25 cellular contexts compared by ENCODE assay signal in the genomic region with DNA sequence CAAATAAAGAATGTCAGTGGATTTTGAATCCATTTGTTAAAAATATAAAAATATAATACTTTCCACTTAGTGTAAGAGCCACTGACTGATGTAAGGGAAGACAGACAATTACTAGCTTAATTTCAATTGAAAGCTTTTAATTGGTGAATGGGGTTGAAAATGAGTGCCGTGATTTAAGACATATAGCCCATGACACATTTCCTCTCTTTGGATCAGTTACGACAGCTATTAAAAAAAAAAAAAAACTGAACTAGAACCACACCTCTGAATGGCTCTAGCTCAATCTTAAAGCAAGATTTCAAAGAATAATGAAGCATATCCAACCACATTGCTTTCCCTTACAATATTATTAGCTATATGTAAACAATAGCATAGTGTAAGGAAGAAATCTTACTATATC. TPM values are rescaled to one million over a fixed set of nuclear protein-coding genes. Genes with fewer than 3 reads are reported as not detected.
DNase-seq lines count a peak whose midpoint lies in the region; ATAC-seq and TF ChIP-seq lines count a peak whose summit lies in the region.
"Had no signal": no experiment of that assay in that cellular context is flagged by ENCODE, and none has a peak within 500 bp of the region (broad histone marks: within the 10 kb centered on the region; RNA-seq: fewer than 3 reads in every experiment).

No MANE protein-coding gene starts in this region.

- peaks cover 16% of the 10 kb centered on the region for H3K27me3 Mint-ChIP-seq in activated CD8-positive, alpha-beta T cell treated with anti-CD3 and anti-CD28 coated beads for 36 hours
- H3K27me3 Mint-ChIP-seq in activated CD8-positive, alpha-beta T cell treated with anti-CD3 and anti-CD28 coated beads, Interleukin-2, amount 10 ng/mL, durations not matched to agents 7 days and 5 days (ENCODE audit: low read depth): peaks cover 26% of the 10 kb centered on the region
- H3K27me3 Mint-ChIP-seq in activated naive CD4-positive, alpha-beta T cell treated with anti-CD3 and anti-CD28 coated beads, Interleukin-2, amount 10 ng/mL, durations not matched to agents 7 days and 5 days: peaks cover 31% of the 10 kb centered on the region
- peaks cover 60 to 87% of the 10 kb centered on the region in 2 donors for H3K27me3 Mint-ChIP-seq in effector memory CD8-positive, alpha-beta T cell

- POLR2A ChIA-PET in activated CD8-positive, alpha-beta T cell treated with anti-CD3 and anti-CD28 coated beads for 36 hours (lab: Charles Lee): no interaction called here
- POLR2A ChIA-PET in activated CD8-positive, alpha-beta T cell treated with anti-CD3 and anti-CD28 coated beads, Interleukin-2, amount 10 ng/mL, durations not matched to agents 7 days and 5 days (lab: Charles Lee): no interaction called here

- H3K27ac Mint-ChIP-seq in activated CD8-positive, alpha-beta T cell treated with anti-CD3 and anti-CD28 coated beads for 36 hours: no peak overlapping the region
- H3K27ac Mint-ChIP-seq in activated CD8-positive, alpha-beta T cell treated with anti-CD3 and anti-CD28 coated beads, Interleukin-2, amount 10 ng/mL, durations not matched to agents 7 days and 5 days: no peak overlapping the region
- H3K27ac Mint-ChIP-seq in activated naive CD4-positive, alpha-beta T cell treated with anti-CD3 and anti-CD28 coated beads, Interleukin-2, amount 10 ng/mL, durations not matched to agents 7 days and 5 days: no peak overlapping the region
- H3K27ac Mint-ChIP-seq in effector memory CD8-positive, alpha-beta T cell: no peak overlapping the region
- H3K27ac Mint-ChIP-seq: CD14-positive monocyte; CD8-positive, alpha-beta memory T cell; IgD-negative memory B cell had no signal

- no peak for DNase-seq in activated CD8-positive, alpha-beta T cell treated with anti-CD3 and anti-CD28 coated beads for 36 hours
- DNase-seq in activated CD8-positive, alpha-beta T cell treated with anti-CD3 and anti-CD28 coated beads, Interleukin-2, amount 10 ng/mL, durations not matched to agents 7 days and 5 days: no peak
- peak; percentile 14 for DNase-seq in RKO (ENCODE audit: low spot score)
- DNase-seq in dermis blood vessel endothelial cell: peak; percentile 46
- no peak for DNase-seq in activated naive CD4-positive, alpha-beta T cell treated with anti-CD3 and anti-CD28 coated beads, Interleukin-2, amount 10 ng/mL, durations not matched to agents 7 days and 5 days
- DNase-seq in effector memory CD8-positive, alpha-beta T cell: no peak
- DNase-seq: 8988T; ACHN; BE2C; CD8-positive, alpha-beta memory T cell; DMS 273 treated with DMSO at 0.1 percent for 48 hours; DMS79 treated with DMSO at 0.1 percent for 48 hours; NCI-H1048; NCI-H1417; NCI-H1694; NCI-H2081 treated with DMSO at 0.1 percent for 48 hours; NCI-H524; NCI-H774; SIG-M5 had no signal

- H3K9me3 Mint-ChIP-seq in activated CD8-positive, alpha-beta T cell treated with anti-CD3 and anti-CD28 coated beads for 36 hours: peaks cover 4% of the 10 kb centered on the region
- H3K9me3 Mint-ChIP-seq in activated CD8-positive, alpha-beta T cell treated with anti-CD3 and anti-CD28 coated beads, Interleukin-2, amount 10 ng/mL, durations not matched to agents 7 days and 5 days (ENCODE audit: insufficient read depth): no peaks in the 10 kb centered on the region
- H3K9me3 Mint-ChIP-seq in activated naive CD4-positive, alpha-beta T cell treated with anti-CD3 and anti-CD28 coated beads, Interleukin-2, amount 10 ng/mL, durations not matched to agents 7 days and 5 days: no peaks in the 10 kb centered on the region
- H3K9me3 Mint-ChIP-seq in effector memory CD8-positive, alpha-beta T cell: no peaks in the 10 kb centered on the region

- no peak for TF ChIP-seq CTCF in activated CD8-positive, alpha-beta T cell treated with anti-CD3 and anti-CD28 coated beads for 36 hours (IDR thresholded peaks at IDR 0.05)

- no peak overlapping the region for H3K4me3 Mint-ChIP-seq in activated CD8-positive, alpha-beta T cell treated with anti-CD3 and anti-CD28 coated beads for 36 hours
- no peak overlapping the region for H3K4me3 Mint-ChIP-seq in activated CD8-positive, alpha-beta T cell treated with anti-CD3 and anti-CD28 coated beads, Interleukin-2, amount 10 ng/mL, durations not matched to agents 7 days and 5 days
- no peak overlapping the region for H3K4me3 Mint-ChIP-seq in activated naive CD4-positive, alpha-beta T cell treated with anti-CD3 and anti-CD28 coated beads, Interleukin-2, amount 10 ng/mL, durations not matched to agents 7 days and 5 days
- no peak overlapping the region for H3K4me3 Mint-ChIP-seq in effector memory CD8-positive, alpha-beta T cell
- H3K4me3 Mint-ChIP-seq: CD14-positive monocyte; CD8-positive, alpha-beta memory T cell had no signal

- H3K36me3 Mint-ChIP-seq in activated CD8-positive, alpha-beta T cell treated with anti-CD3 and anti-CD28 coated beads for 36 hours (ENCODE audit: low read depth): no peaks in the 10 kb centered on the region
- H3K36me3 Mint-ChIP-seq in activated CD8-positive, alpha-beta T cell treated with anti-CD3 and anti-CD28 coated beads, Interleukin-2, amount 10 ng/mL, durations not matched to agents 7 days and 5 days (ENCODE audit: low read depth): no peaks in the 10 kb centered on the region
- H3K36me3 Mint-ChIP-seq in activated naive CD4-positive, alpha-beta T cell treated with anti-CD3 and anti-CD28 coated beads, Interleukin-2, amount 10 ng/mL, durations not matched to agents 7 days and 5 days: no peaks in the 10 kb centered on the region
- H3K36me3 Mint-ChIP-seq in effector memory CD8-positive, alpha-beta T cell (ENCODE audit: insufficient read depth): no peaks in the 10 kb centered on the region
- H3K36me3 Mint-ChIP-seq: CD14-positive monocyte; CD8-positive, alpha-beta memory T cell; IgD-negative memory B cell had no signal

- intact Hi-C loops in activated CD8-positive, alpha-beta T cell treated with anti-CD3 and anti-CD28 coated beads for 36 hours (cut with micrococcal nuclease): no loop called here

- CTCF ChIA-PET in activated CD8-positive, alpha-beta T cell treated with anti-CD3 and anti-CD28 coated beads for 36 hours (lab: Charles Lee): interaction anchor here (0.9 to 3.7 kb wide), 6 partner anchors 9 to 249 kb away, joined by 3 to 18 read pairs (median 4); no protein-coding TSS in a partner anchor
- CTCF ChIA-PET in activated CD8-positive, alpha-beta T cell treated with anti-CD3 and anti-CD28 coated beads, Interleukin-2, amount 10 ng/mL, durations not matched to agents 7 days and 5 days (lab: Charles Lee): interaction anchor here (1.1 to 3.5 kb wide), 5 partner anchors 9 to 149 kb away, joined by 3 to 34 read pairs (median 11); no protein-coding TSS in a partner anchor
- CTCF ChIA-PET in activated naive CD4-positive, alpha-beta T cell treated with anti-CD3 and anti-CD28 coated beads, Interleukin-2, amount 10 ng/mL, durations not matched to agents 7 days and 5 days (lab: Charles Lee): interaction anchor here (0.9 to 3.0 kb wide), 3 partner anchors 8 to 148 kb away, joined by 3 to 13 read pairs (median 10); no protein-coding TSS in a partner anchor

- ATAC-seq in activated CD8-positive, alpha-beta T cell treated with anti-CD3 and anti-CD28 coated beads for 36 hours: peak; percentile 42
- ATAC-seq in activated CD8-positive, alpha-beta T cell treated with anti-CD3 and anti-CD28 coated beads, Interleukin-2, amount 10 ng/mL, durations not matched to agents 7 days and 5 days: no peak
- ATAC-seq in HG02588 (IDR thresholded peaks at IDR 0.05; ENCODE audit: unreplicated experiment) (no peak), GM21576 (IDR thresholded peaks at IDR 0.05; ENCODE audit: unreplicated experiment) (no peak)
- ATAC-seq in effector memory CD8-positive, alpha-beta T cell (replicated peaks): no peak
- ATAC-seq: HCT116 had no signal

- peaks cover 13% of the 10 kb centered on the region for H3K4me1 Mint-ChIP-seq in activated CD8-positive, alpha-beta T cell treated with anti-CD3 and anti-CD28 coated beads for 36 hours (ENCODE audit: low read depth)
- H3K4me1 Mint-ChIP-seq in activated CD8-positive, alpha-beta T cell treated with anti-CD3 and anti-CD28 coated beads, Interleukin-2, amount 10 ng/mL, durations not matched to agents 7 days and 5 days (ENCODE audit: low read depth): peaks cover 6% of the 10 kb centered on the region
- no peaks in the 10 kb centered on the region for H3K4me1 Mint-ChIP-seq in activated naive CD4-positive, alpha-beta T cell treated with anti-CD3 and anti-CD28 coated beads, Interleukin-2, amount 10 ng/mL, durations not matched to agents 7 days and 5 days
- H3K4me1 Mint-ChIP-seq in effector memory CD8-positive, alpha-beta T cell (ENCODE audit: low read depth in 2 of 2): peaks cover 0 to 2% of the 10 kb centered on the region in 2 donors
- H3K4me1 Mint-ChIP-seq: CD8-positive, alpha-beta memory T cell; IgD-negative memory B cell had no signal

RNA-seq across cellular contexts. Expression of a gene that starts 44.0 kb away (rescaled TPM):
- total RNA-seq in activated CD8-positive, alpha-beta T cell treated with anti-CD3 and anti-CD28 coated beads for 36 hours: not detected
- total RNA-seq in activated CD8-positive, alpha-beta T cell treated with anti-CD3 and anti-CD28 coated beads, Interleukin-2, amount 10 ng/mL, durations not matched to agents 7 days and 5 days: not detected
- not detected in 2 replicates for total RNA-seq in dermis blood vessel endothelial cell
- total RNA-seq: CD8-positive, alpha-beta memory T cell; H4 had no signal

Comparison
In these comparisons a context has a peak if more than half of its experiments do, and no peak if none do; other contexts are left out.
1. DNase-seq: peak in RKO (single experiment) and dermis blood vessel endothelial cell (single experiment); none in activated CD8-positive, alpha-beta T cell treated with anti-CD3 and anti-CD28 coated beads for 36 hours (single experiment), activated CD8-positive, alpha-beta T cell treated with anti-CD3 and anti-CD28 coated beads, Interleukin-2, amount 10 ng/mL, durations not matched to agents 7 days and 5 days (single experiment), activated naive CD4-positive, alpha-beta T cell treated with anti-CD3 and anti-CD28 coated beads, Interleukin-2, amount 10 ng/mL, durations not matched to agents 7 days and 5 days (single experiment) and effector memory CD8-positive, alpha-beta T cell (0 of 3).